8 cellular contexts compared by ENCODE assay signal in the genomic region with DNA sequence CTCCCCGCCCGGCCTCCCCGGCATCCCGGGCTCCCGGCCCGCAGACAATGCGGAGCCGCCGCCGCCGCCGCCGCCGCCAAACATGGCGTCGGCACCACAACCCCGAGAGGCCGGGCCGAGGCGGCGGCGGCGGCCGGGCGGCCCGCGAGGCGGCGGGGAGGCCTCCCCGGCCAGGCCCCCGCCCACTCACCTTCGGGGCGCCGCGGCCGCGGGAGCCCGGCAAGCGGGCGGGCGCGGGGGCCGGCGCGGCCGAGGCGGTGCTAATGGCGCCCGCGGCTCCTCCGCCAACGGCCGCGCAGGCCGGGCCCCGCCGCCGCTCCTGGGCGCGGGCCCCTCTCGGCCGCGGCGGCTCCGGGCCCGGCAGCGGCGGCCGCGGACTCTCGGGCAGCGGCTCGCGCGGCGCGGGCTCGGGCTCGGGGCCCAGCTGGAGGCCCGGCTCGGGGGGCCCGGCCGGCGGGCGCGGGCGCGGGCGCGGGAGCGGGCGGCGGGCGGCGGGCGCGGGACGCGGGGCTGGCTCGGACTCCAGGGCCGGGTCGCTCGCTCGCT. TPM values are rescaled to one million over a fixed set of nuclear protein-coding genes. Genes with fewer than 3 reads are reported as not detected.
DNase-seq lines count a peak whose midpoint lies in the region; ATAC-seq, FAIRE-seq and TF ChIP-seq lines count a peak whose summit lies in the region.

No MANE protein-coding gene starts in this region.

- H4K20me1 ChIP-seq in astrocyte (ENCODE audit: insufficient read depth, low read length), result peaks cover 45% of the 10 kb centered on the region

- peak; percentile 21 for ATAC-seq in CD4-positive, alpha-beta T cell (ENCODE audit: poor library complexity)
- ATAC-seq in HG03039 (IDR thresholded peaks at IDR 0.05; ENCODE audit: unreplicated experiment) (peak; percentile 31), right lobe of liver (peak in 1 of 4 donors; percentile 2)

- TF ChIP-seq POLR2A in right lobe of liver (IDR thresholded peaks at IDR 0.05) (no peak), uterus (IDR thresholded peaks at IDR 0.05) (no peak)

- H3K4me1 ChIP-seq in astrocyte (ENCODE audit: insufficient read depth, low read length) (peaks cover 15% of the 10 kb centered on the region), right lobe of liver (peaks cover 0 to 21% (median 7%) of the 10 kb centered on the region in 4 donors), uterus (peaks cover 4 to 20% of the 10 kb centered on the region in 2 donors)

- DNase-seq in CD4-positive, alpha-beta T cell, result peak in 1 of 10 experiments; percentile 36
- no peak for DNase-seq in astrocyte (ENCODE audit: low read depth)
- DNase-seq in right lobe of liver, result no peak
- DNase-seq in uterus, result no peak
- no peak for DNase-seq in NCI-H2081 treated with DMSO at 0.1 percent for 48 hours (lab: John Stamatoyannopoulos, UW)
- DNase-seq in stimulated activated CD8-positive, alpha-beta memory T cell treated with anti-CD3 and anti-CD28 coated beads, Interleukin-4, amount 100 ng/mL, for 48 hours, result no peak
- no peak for DNase-seq in NCI-H146 (lab: John Stamatoyannopoulos, UW)

- H3K4me3 ChIP-seq in astrocyte (ENCODE audit: insufficient read depth, low read depth, low read length) (peak overlapping the region; percentile 65), right lobe of liver (peak overlapping the region; percentile 77 to 82 (median 78)), uterus (peak overlapping the region; percentile 45 to 85)

- 0% methylated on average over 27 of the region's 104 CpGs for WGBS in right lobe of liver (ENCODE audit: insufficient coverage, low coverage, low lambda C conversion rate, missing lambda C conversion rate)

- no peaks in the 10 kb centered on the region for H3K27me3 Mint-ChIP-seq in CD4-positive, alpha-beta T cell
- peaks cover 5% of the 10 kb centered on the region for H3K27me3 Mint-ChIP-seq in astrocyte (ENCODE audit: low read depth, unreplicated experiment)

- H3K36me3 Mint-ChIP-seq in CD4-positive, alpha-beta T cell (ENCODE audit: low read depth), result peaks cover 48% of the 10 kb centered on the region
- H3K36me3 Mint-ChIP-seq in astrocyte (ENCODE audit: low read depth, unreplicated experiment), result peaks cover 13% of the 10 kb centered on the region

- CTCF ChIA-PET in CD4-positive, alpha-beta T cell (lab: Charles Lee), result no interaction called here

- no peak overlapping the region for H3K27ac ChIP-seq in CD4-positive, alpha-beta T cell (ENCODE audit: low read depth, low read length)
- H3K27ac ChIP-seq in astrocyte (ENCODE audit: low read depth, low read length) (peak overlapping the region; percentile 82), right lobe of liver (peak overlapping the region; percentile 50 to 75 (median 65)), uterus (peak overlapping the region; percentile 86 to 90)

- H3K27ac Mint-ChIP-seq in CD4-positive, alpha-beta T cell, result no peak overlapping the region
- H3K27ac Mint-ChIP-seq in astrocyte (ENCODE audit: unreplicated experiment), result no peak overlapping the region

- intact Hi-C loops in CD4-positive, alpha-beta T cell (cut with DNase I, micrococcal nuclease), result loop anchor here (2.0 to 5.0 kb wide), 6 partner anchors 19 to 90 kb away; a partner anchor contains a TSS
- intact Hi-C loops in right lobe of liver (cut with DNase I) (no loop called here), uterus (cut with DNase I; ENCODE audit: low total_unique reads) (no loop called here)

- H3K9me3 Mint-ChIP-seq in CD4-positive, alpha-beta T cell, result no peaks in the 10 kb centered on the region
- peaks cover 2% of the 10 kb centered on the region for H3K9me3 Mint-ChIP-seq in astrocyte (ENCODE audit: unreplicated experiment)

- POLR2A ChIA-PET in CD4-positive, alpha-beta T cell (lab: Charles Lee), result interaction anchor here (1.3 to 3.0 kb wide), 3 partner anchors 11 to 30 kb away, joined by 3 to 24 read pairs (median 9); a partner anchor contains a TSS

- H3K9me3 ChIP-seq in CD4-positive, alpha-beta T cell (ENCODE audit: control insufficient read depth, low read length), result no peaks in the 10 kb centered on the region
- H3K9me3 ChIP-seq in astrocyte (ENCODE audit: insufficient read depth, low read depth, low read length) (no peaks in the 10 kb centered on the region), right lobe of liver (no peaks in the 10 kb centered on the region), uterus (no peaks in the 10 kb centered on the region)

- peaks cover 46% of the 10 kb centered on the region for H3K4me1 Mint-ChIP-seq in CD4-positive, alpha-beta T cell (ENCODE audit: low read depth)
- peaks cover 26% of the 10 kb centered on the region for H3K4me1 Mint-ChIP-seq in astrocyte (ENCODE audit: low read depth, unreplicated experiment)

- H3K79me2 ChIP-seq in astrocyte (ENCODE audit: insufficient read depth, low read length), result peaks cover 48% of the 10 kb centered on the region

- peak overlapping the region; percentile 90 for H3K9ac ChIP-seq in astrocyte (ENCODE audit: low read length)

- peaks cover 8% of the 10 kb centered on the region for H3K36me3 ChIP-seq in astrocyte (ENCODE audit: insufficient read depth, low read length)
- H3K36me3 ChIP-seq in right lobe of liver, result peaks cover 6 to 17% (median 12%) of the 10 kb centered on the region in 4 donors
- no peaks in the 10 kb centered on the region for H3K36me3 ChIP-seq in uterus

- no peak for FAIRE-seq in astrocyte (lab: Jason Lieb, UNC)

- TF ChIP-seq CTCF in CD4-positive, alpha-beta T cell (IDR thresholded peaks at IDR 0.05), result no peak
- no peak for TF ChIP-seq CTCF in astrocyte (IDR thresholded peaks at IDR 0.05; ENCODE audit: insufficient read depth, low read depth, low read length)
- TF ChIP-seq CTCF in right lobe of liver (IDR thresholded peaks at IDR 0.05), result no peak
- no peak for TF ChIP-seq CTCF in uterus (IDR thresholded peaks at IDR 0.05)

- peak overlapping the region; percentile 62 for H3K4me3 Mint-ChIP-seq in CD4-positive, alpha-beta T cell
- H3K4me3 Mint-ChIP-seq in astrocyte (ENCODE audit: unreplicated experiment), result peak overlapping the region; percentile 71

- no peaks in the 10 kb centered on the region for H3K27me3 ChIP-seq in CD4-positive, alpha-beta T cell (ENCODE audit: control insufficient read depth, insufficient read depth, low read length)
- peaks cover 3% of the 10 kb centered on the region for H3K27me3 ChIP-seq in astrocyte (ENCODE audit: insufficient read depth, low read length)
- no peaks in the 10 kb centered on the region for H3K27me3 ChIP-seq in right lobe of liver
- H3K27me3 ChIP-seq in uterus, result no peaks in the 10 kb centered on the region

- no peak overlapping the region for H2AFZ ChIP-seq in astrocyte (ENCODE audit: low read depth, low read length)

- peak overlapping the region; percentile 95 for H3K4me2 ChIP-seq in astrocyte (ENCODE audit: low read length)

RNA-seq across cellular contexts. Expression of a gene that starts 0.3 kb away (rescaled TPM):
- total RNA-seq in CD4-positive, alpha-beta T cell, result 100 to 1,000 TPM; 129 to 130 TPM
- 30.0 and 32.4 TPM in 2 replicates for total RNA-seq in astrocyte
- 10 to 100 TPM in 5 of 6 experiments, 1 to 10 TPM in 1; 9.3 to 17.8 (median 11.6) TPM for total RNA-seq in right lobe of liver
- 10 to 100 TPM; 17.9 to 47.4 (median 37.9) TPM for total RNA-seq in uterus

RNA-seq across cellular contexts. Expression of a gene that starts 26.3 kb away (rescaled TPM):
- total RNA-seq in CD4-positive, alpha-beta T cell, result 10 to 100 TPM; 14.8 to 15.0 TPM
- total RNA-seq in astrocyte (21.0 and 22.7 TPM in 2 replicates), right lobe of liver (1 to 10 TPM; 4.1 to 9.3 (median 5.2) TPM), uterus (10 to 100 TPM in 2 of 4 donors, 1 to 10 TPM in 1, under 1 TPM in 1; 0.59 to 16.4 (median 12.7) TPM)

Comparison
In these comparisons a context has a peak if more than half of its experiments do, and no peak if none do; other contexts are left out.
1. intact Hi-C loops: an anchor here in CD4-positive, alpha-beta T cell (2.0 to 5.0 kb wide); none called in right lobe of liver and uterus.